ENCODE assay signal across 1 cellular context in the genomic region with DNA sequence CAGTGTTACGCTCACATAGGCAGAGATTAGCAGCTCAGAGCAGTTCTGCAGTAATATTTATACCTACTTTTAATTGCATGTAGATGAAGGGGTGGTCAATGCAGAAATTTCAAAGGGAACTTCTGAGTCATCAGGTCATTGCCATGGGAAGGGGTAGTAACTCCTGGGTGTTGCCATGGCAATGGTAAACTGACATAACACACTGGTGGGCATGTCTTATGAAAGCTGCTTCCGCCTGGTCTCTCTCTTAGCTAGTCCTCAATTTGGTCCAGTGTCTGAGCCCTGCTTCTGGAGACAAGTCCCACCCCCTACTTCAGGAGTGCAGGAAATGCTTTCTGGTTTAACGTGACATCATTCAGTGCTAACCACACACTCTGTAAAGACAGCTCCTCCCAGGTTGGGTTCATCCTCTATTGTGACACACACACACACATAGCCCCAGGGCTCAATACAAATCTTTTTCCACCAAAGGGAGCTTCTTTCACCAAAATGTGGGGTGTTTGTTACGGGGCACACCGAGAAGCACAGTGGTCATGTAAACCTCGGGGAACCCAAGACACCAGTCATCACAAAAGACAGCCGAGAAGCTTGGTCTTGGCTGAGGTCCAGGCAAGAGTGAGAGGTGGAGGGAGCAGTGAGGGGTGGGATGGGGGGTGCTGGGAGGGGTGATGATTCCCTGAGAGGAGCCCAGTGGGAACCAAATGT.
A peak's percentile ranks its signal among the peaks of the same experiment; 100 is the strongest.
TF ChIP-seq lines count a peak whose summit lies in the region.

No MANE protein-coding gene starts in this region.

TF ChIP-seq in GM12878, 131 proteins besides CTCF, POLR2A, EP300 and RAD21 (continued from another document):
- TF ChIP-seq CBFB (IDR thresholded peaks at IDR 0.05; ENCODE audit: low read depth), result peak; percentile 40; the same call in 1 of the 2 replicates
- TF ChIP-seq ATF7 (IDR thresholded peaks at IDR 0.05; ENCODE audit: low read depth), result peak; percentile 97
- TF ChIP-seq IKZF1 (conservative IDR thresholded peaks at IDR 0.05), result peak; percentile 66
- TF ChIP-seq, protein P1, sequence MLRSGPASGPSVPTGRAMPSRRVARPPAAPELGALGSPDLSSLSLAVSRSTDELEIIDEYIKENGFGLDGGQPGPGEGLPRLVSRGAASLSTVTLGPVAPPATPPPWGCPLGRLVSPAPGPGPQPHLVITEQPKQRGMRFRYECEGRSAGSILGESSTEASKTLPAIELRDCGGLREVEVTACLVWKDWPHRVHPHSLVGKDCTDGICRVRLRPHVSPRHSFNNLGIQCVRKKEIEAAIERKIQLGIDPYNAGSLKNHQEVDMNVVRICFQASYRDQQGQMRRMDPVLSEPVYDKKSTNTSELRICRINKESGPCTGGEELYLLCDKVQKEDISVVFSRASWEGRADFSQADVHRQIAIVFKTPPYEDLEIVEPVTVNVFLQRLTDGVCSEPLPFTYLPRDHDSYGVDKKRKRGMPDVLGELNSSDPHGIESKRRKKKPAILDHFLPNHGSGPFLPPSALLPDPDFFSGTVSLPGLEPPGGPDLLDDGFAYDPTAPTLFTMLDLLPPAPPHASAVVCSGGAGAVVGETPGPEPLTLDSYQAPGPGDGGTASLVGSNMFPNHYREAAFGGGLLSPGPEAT (IDR thresholded peaks at IDR 0.05; ENCODE audit: low read depth), result 0 out of 2 replicates have a peak, but pooled peaks have one; percentile 38
- peak; percentile 69; the same call in 1 of the 2 replicates for TF ChIP-seq CREM (IDR thresholded peaks at IDR 0.05; ENCODE audit: low read depth)
- peak; percentile 81 for TF ChIP-seq CREB1 (IDR thresholded peaks at IDR 0.05; ENCODE audit: low read depth)
- peak; percentile 93 for TF ChIP-seq RUNX3 (IDR thresholded peaks at IDR 0.05; ENCODE audit: low read length)
- TF ChIP-seq, protein P2, sequence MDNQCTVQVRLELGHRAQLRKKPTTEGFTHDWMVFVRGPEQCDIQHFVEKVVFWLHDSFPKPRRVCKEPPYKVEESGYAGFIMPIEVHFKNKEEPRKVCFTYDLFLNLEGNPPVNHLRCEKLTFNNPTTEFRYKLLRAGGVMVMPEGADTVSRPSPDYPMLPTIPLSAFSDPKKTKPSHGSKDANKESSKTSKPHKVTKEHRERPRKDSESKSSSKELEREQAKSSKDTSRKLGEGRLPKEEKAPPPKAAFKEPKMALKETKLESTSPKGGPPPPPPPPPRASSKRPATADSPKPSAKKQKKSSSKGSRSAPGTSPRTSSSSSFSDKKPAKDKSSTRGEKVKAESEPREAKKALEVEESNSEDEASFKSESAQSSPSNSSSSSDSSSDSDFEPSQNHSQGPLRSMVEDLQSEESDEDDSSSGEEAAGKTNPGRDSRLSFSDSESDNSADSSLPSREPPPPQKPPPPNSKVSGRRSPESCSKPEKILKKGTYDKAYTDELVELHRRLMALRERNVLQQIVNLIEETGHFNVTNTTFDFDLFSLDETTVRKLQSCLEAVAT (IDR thresholded peaks at IDR 0.05), result peak; percentile 63; the same call in 1 of the 2 replicates
- TF ChIP-seq HDGF (IDR thresholded peaks at IDR 0.05), result 0 out of 2 replicates have a peak, but pooled peaks have one; percentile 28
- TF ChIP-seq EGR1 (IDR thresholded peaks at IDR 0.05; ENCODE audit: borderline replicate concordance in 1 of 2, low read depth in 2 of 2, low read length in 2 of 2), result 0 out of 3 replicates have a peak, but pooled peaks of 1 of the 2 experiments have one; percentile 13
- 0 out of 2 replicates have a peak, but pooled peaks have one; percentile 38 for TF ChIP-seq JUNB (IDR thresholded peaks at IDR 0.05)
- TF ChIP-seq TCF7 (IDR thresholded peaks at IDR 0.05; ENCODE audit: borderline replicate concordance), result no peak
- TF ChIP-seq BHLHE40 (IDR thresholded peaks at IDR 0.05; ENCODE audit: borderline replicate concordance in 1 of 2, low read depth in 2 of 2, low read length in 1 of 2), result peak in 1 of 2 experiments; percentile 39; a peak in 1 of 4 replicates
- peak; percentile 46; the same call in 1 of the 2 replicates for TF ChIP-seq MTA3 (IDR thresholded peaks at IDR 0.05; ENCODE audit: borderline replicate concordance, low read length)
- 0 out of 2 replicates have a peak, but pooled peaks have one; percentile 34 for TF ChIP-seq BCL11A (IDR thresholded peaks at IDR 0.05; ENCODE audit: low read depth, low read length)
- peak; percentile 57 for TF ChIP-seq NR2F1 (conservative IDR thresholded peaks at IDR 0.05)
- TF ChIP-seq, protein P3, sequence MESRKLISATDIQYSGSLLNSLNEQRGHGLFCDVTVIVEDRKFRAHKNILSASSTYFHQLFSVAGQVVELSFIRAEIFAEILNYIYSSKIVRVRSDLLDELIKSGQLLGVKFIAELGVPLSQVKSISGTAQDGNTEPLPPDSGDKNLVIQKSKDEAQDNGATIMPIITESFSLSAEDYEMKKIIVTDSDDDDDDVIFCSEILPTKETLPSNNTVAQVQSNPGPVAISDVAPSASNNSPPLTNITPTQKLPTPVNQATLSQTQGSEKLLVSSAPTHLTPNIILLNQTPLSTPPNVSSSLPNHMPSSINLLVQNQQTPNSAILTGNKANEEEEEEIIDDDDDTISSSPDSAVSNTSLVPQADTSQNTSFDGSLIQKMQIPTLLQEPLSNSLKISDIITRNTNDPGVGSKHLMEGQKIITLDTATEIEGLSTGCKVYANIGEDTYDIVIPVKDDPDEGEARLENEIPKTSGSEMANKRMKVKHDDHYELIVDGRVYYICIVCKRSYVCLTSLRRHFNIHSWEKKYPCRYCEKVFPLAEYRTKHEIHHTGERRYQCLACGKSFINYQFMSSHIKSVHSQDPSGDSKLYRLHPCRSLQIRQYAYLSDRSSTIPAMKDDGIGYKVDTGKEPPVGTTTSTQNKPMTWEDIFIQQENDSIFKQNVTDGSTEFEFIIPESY (IDR thresholded peaks at IDR 0.05), result no peak
- TF ChIP-seq KLF5 (IDR thresholded peaks at IDR 0.05; ENCODE audit: partially characterized antibody), result no peak
- no peak for TF ChIP-seq GABPA (IDR thresholded peaks at IDR 0.05; ENCODE audit: low read depth)
- TF ChIP-seq, protein P4, sequence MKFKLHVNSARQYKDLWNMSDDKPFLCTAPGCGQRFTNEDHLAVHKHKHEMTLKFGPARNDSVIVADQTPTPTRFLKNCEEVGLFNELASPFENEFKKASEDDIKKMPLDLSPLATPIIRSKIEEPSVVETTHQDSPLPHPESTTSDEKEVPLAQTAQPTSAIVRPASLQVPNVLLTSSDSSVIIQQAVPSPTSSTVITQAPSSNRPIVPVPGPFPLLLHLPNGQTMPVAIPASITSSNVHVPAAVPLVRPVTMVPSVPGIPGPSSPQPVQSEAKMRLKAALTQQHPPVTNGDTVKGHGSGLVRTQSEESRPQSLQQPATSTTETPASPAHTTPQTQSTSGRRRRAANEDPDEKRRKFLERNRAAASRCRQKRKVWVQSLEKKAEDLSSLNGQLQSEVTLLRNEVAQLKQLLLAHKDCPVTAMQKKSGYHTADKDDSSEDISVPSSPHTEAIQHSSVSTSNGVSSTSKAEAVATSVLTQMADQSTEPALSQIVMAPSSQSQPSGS (IDR thresholded peaks at IDR 0.05; ENCODE audit: low read length), result peak; percentile 68; the same call in 1 of the 2 replicates
- TF ChIP-seq HDAC6 (IDR thresholded peaks at IDR 0.05; ENCODE audit: unreplicated experiment), result no peak
- no peak for TF ChIP-seq SUPT20H (IDR thresholded peaks at IDR 0.05; ENCODE audit: borderline replicate concordance, control insufficient read depth, low read depth, low read length)
- TF ChIP-seq SMAD1 (IDR thresholded peaks at IDR 0.05; ENCODE audit: low read depth, partially characterized antibody), result no peak
- TF ChIP-seq POU2F2 (IDR thresholded peaks at IDR 0.05; ENCODE audit: borderline replicate concordance, low read depth, low read length), result 0 out of 3 replicates have a peak, but pooled peaks have one; percentile 32
- peak; percentile 47; the same call in 1 of the 2 replicates for TF ChIP-seq NR2C1 (IDR thresholded peaks at IDR 0.05)
TF ChIP-seq in GM12878: peak in this region for 25.
